Comparison of ENCODE assay signal across 8 cellular contexts in the genomic region with DNA sequence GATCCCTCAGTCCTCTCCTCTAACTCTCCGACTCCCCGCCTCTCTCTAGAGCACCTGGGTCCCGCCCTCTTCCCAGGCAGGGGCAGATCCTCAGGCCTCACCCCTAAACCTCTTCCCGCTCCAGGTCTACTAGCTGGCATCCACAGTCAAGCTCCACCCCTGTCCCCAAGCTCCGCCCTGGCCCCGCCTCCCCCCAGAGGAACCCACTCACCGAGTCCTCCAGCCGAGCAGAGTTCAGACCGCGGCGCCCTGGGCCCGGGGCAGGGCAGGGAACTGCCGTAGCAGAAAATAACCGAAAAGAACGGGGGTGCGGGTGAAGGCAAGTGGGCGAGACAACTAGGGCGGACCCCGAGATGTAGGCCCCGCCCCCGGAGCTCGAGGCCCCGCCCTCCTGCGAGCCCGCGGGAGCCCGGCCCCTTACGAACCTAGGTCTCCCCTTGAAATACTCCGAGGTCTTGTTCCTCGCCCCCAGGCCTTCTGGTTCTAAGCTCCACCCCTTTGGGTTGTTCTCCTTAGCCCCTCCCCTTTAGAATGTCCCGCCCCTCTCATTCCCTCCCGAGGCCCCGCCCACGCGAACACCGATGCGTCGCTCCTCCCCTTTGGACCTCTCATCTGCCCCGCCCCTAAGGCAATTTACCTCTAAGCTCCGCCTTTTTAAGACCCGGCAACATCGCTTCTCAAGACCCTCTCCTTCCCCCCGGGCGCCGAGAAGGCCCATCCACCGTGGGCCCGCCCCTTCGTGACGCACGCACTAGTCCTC. TPM values are rescaled to one million over a fixed set of nuclear protein-coding genes. Genes with fewer than 3 reads are reported as not detected.
A peak's percentile ranks its signal among the peaks of the same experiment; 100 is the strongest.
DNase-seq lines count a peak whose midpoint lies in the region; ATAC-seq, FAIRE-seq and TF ChIP-seq lines count a peak whose summit lies in the region.

A gene with protein sequence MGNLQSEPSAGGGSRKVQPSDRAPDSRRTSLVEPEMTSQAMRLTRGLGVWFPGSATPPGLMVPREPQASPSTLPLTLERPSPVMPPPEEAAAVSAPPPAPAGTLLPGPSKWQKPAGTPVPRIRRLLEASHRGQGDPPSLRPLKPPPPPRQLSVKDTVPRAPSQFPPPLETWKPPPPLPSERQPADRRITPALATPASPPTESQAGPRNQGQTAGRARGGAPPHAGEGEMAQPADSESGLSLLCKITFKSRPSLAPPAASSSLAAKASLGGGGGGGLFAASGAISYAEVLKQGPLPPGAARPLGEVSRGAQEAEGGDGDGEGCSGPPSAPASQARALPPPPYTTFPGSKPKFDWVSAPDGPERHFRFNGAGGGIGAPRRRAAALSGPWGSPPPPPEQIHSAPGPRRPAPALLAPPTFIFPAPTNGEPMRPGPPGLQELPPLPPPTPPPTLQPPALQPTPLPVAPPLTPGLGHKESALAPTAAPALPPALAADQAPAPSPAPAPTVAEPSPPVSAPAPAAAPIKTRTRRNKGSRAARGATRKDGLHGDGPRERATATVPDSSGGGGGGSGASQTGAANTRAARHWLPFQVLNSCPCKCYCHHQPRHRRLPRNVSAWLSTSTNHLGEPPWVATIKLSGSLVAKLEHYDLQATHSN (minus strand): TSS at position 485 of the 760 bp plus-strand sequence. CDS start 773 bp downstream, outside the sequence.

- H3K9me3 ChIP-seq in pancreas (no peaks in the 10 kb centered on the region), thoracic aorta (no peaks in the 10 kb centered on the region)

- H3K4me3 ChIP-seq in pancreas: peak within 1 kb of the TSS; percentile 20 to 53 (median 33)
- peak within 1 kb of the TSS; percentile 85 for H3K4me3 ChIP-seq in thoracic aorta

- H3K36me3 ChIP-seq in pancreas: peaks cover 0 to 9% (median 0%) of the 10 kb centered on the region in 3 donors
- H3K36me3 ChIP-seq in thoracic aorta: peaks cover 12% of the 10 kb centered on the region

- no peak for TF ChIP-seq CTCF in pancreas (IDR thresholded peaks at IDR 0.05)
- TF ChIP-seq CTCF in thoracic aorta (IDR thresholded peaks at IDR 0.05): no peak

- in situ Hi-C loops in ACHN (cut with HindIII; ENCODE audit: low pct_ligation_motif_present, low pct_unique_long_range_greater_than_20kb, low sequenced_read_pairs): no loop called here

- peak within 1 kb of the TSS; percentile 79 for H3K4me3 Mint-ChIP-seq in activated naive CD8-positive, alpha-beta T cell treated with anti-CD3 and anti-CD28 coated beads, Interleukin-2, amount 50 U/mL, for 24 hours

- H3K27me3 ChIP-seq in pancreas (no peaks in the 10 kb centered on the region), thoracic aorta (replicated peaks; ENCODE audit: insufficient read depth) (no peaks in the 10 kb centered on the region)

- peak within 1 kb of the TSS in 2 of 4 donors; percentile 15 to 47 for H3K27ac ChIP-seq in pancreas
- H3K27ac ChIP-seq in thoracic aorta: peak within 1 kb of the TSS; percentile 84 to 89

- H3K9me3 Mint-ChIP-seq in activated naive CD8-positive, alpha-beta T cell treated with anti-CD3 and anti-CD28 coated beads, Interleukin-2, amount 50 U/mL, for 24 hours: no peaks in the 10 kb centered on the region

- peaks cover 28% of the 10 kb centered on the region for H3K27me3 Mint-ChIP-seq in activated naive CD8-positive, alpha-beta T cell treated with anti-CD3 and anti-CD28 coated beads, Interleukin-2, amount 50 U/mL, for 24 hours

- intact Hi-C loops in cardiac septum (cut with DNase I) (no loop called here), pancreas (cut with DNase I) (no loop called here)

- H3K27ac Mint-ChIP-seq in activated naive CD8-positive, alpha-beta T cell treated with anti-CD3 and anti-CD28 coated beads, Interleukin-2, amount 50 U/mL, for 24 hours: peak within 1 kb of the TSS; percentile 67

- 1 to 2% methylated on average over 48 to 50 of the region's 50 CpGs for WGBS in pancreas, 2 donors

- FAIRE-seq in pancreas (lab: Jason Lieb, UNC): no peak

- ATAC-seq in activated naive CD8-positive, alpha-beta T cell treated with anti-CD3 and anti-CD28 coated beads, Interleukin-2, amount 50 U/mL, for 24 hours: peak; percentile 62
- peak; percentile 73 to 88 (median 82) for ATAC-seq in pancreas
- ATAC-seq in thoracic aorta (ENCODE audit: insufficient number of reproducible peaks, low FRiP score, low read depth): peak; percentile 84

- peaks cover 28% of the 10 kb centered on the region for H3K36me3 Mint-ChIP-seq in activated naive CD8-positive, alpha-beta T cell treated with anti-CD3 and anti-CD28 coated beads, Interleukin-2, amount 50 U/mL, for 24 hours (ENCODE audit: low read depth)

- DNase-seq in ACHN (peak; percentile 90), GM19238 (ENCODE audit: insufficient read length, low spot score) (peak; percentile 85), NCI-H1092 (lab: John Stamatoyannopoulos, UW) (peak; percentile 56), T follicular helper cell (ENCODE audit: low read depth) (peak; percentile 71), cardiac septum (ENCODE audit: low spot score) (peak; percentile 84), pancreas (peak; percentile 74 to 91 (median 84)), thoracic aorta (ENCODE audit: low spot score) (peak; percentile 85)
- peak; percentile 84 for DNase-seq in activated naive CD8-positive, alpha-beta T cell treated with anti-CD3 and anti-CD28 coated beads, Interleukin-2, amount 50 U/mL, for 24 hours

- H3K4me1 Mint-ChIP-seq in activated naive CD8-positive, alpha-beta T cell treated with anti-CD3 and anti-CD28 coated beads, Interleukin-2, amount 50 U/mL, for 24 hours: peaks cover 19% of the 10 kb centered on the region

- H3K4me1 ChIP-seq in pancreas (peaks cover 0 to 11% (median 0%) of the 10 kb centered on the region in 3 donors), thoracic aorta (ENCODE audit: control insufficient read depth in 1 of 2, low read depth in 2 of 2) (peaks cover 3 to 30% of the 10 kb centered on the region in 2 donors)

RNA-seq across cellular contexts. Expression of the gene that starts here (rescaled TPM):
- total RNA-seq in cardiac septum: 0.40 TPM
- total RNA-seq in pancreas: under 1 TPM in 4 of 6 donors, not detected in 2; 0.23 to 0.44 (median 0.26) TPM
- 1 to 10 TPM in 1 of 2 donors, under 1 TPM in 1; 0.30 to 2.2 TPM for polyA plus RNA-seq in pancreas
- 1 to 10 TPM; 1.5 to 6.0 TPM for total RNA-seq in thoracic aorta

Comparison
In these comparisons a context has a peak if more than half of its experiments do, and no peak if none do; other contexts are left out.
1. Peak in DNase-seq in cardiac septum; RNA of the gene not detected or under 1 TPM.